20 cellular contexts compared by ENCODE assay signal in the genomic region with DNA sequence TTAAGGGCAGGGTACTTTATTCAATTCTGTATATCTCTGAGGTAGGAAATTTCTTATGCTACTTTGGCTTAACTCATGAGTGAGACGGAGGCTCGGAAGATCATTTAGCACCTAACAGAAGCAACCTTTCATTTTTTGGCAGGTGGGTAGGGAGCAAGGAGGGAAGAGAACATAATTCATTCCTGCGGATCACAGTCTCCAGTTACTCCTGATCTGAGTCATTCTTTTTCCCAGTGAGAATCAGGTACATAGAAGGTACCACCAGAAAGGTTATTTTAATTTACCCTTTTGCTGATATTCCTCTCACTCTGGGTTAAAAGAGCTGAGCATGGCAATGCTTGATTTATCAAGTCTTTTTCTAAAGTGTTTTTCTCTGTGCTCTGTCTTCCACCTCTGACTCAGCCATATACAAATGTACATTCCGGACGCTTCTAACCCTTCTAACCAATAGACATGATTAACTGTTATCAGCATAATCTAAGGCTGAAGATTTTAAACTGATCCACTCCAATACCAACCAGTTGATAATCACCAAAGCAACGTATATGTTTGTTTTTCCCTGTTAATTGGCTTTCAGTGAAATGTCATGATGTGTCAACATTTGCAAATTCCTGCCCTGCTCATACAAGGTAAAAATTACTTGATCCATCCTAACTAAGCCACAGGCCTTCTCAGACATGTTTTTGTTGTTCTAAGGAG.
A peak's percentile ranks its signal among the peaks of the same experiment; 100 is the strongest.
DNase-seq lines count a peak whose midpoint lies in the region; ATAC-seq, FAIRE-seq and TF ChIP-seq lines count a peak whose summit lies in the region.
"Had no signal": no experiment of that assay in that cellular context is flagged by ENCODE, and none has a peak within 500 bp of the region (broad histone marks: within the 10 kb centered on the region; RNA-seq: fewer than 3 reads in every experiment).

No MANE protein-coding gene starts in this region.

- no peak overlapping the region for H3K4me3 ChIP-seq in AG10803 (ENCODE audit: low read length)
- H3K4me3 ChIP-seq in IMR-90 (ENCODE audit: insufficient read depth, low read depth, low read length): no peak overlapping the region
- no peak overlapping the region for H3K4me3 ChIP-seq in bronchial epithelial cell (ENCODE audit: low read depth, low read length)
- H3K4me3 ChIP-seq in mesendoderm (ENCODE audit: low read length): no peak overlapping the region
- H3K4me3 ChIP-seq in right lobe of liver: no peak overlapping the region
- H3K4me3 ChIP-seq: A549, SJSA1 had no signal

- no peak overlapping the region for H4K91ac ChIP-seq in IMR-90 (ENCODE audit: insufficient read depth, low read depth, low read length)

- CTCF ChIA-PET in IMR-90 (lab: Yijun Ruan, JAX): no interaction called here

- H3K27me3 ChIP-seq in IMR-90 (ENCODE audit: control insufficient read depth, insufficient read depth, low read length) (no peaks in the 10 kb centered on the region), bronchial epithelial cell (ENCODE audit: control insufficient read depth, insufficient read depth, low read length) (no peaks in the 10 kb centered on the region), mesendoderm (ENCODE audit: insufficient read depth, low read length, poor library complexity) (no peaks in the 10 kb centered on the region), right lobe of liver (no peaks in the 10 kb centered on the region)
- H3K27me3 ChIP-seq: SJSA1 had no signal

- H3K9me3 ChIP-seq in IMR-90 (ENCODE audit: control insufficient read depth, insufficient read depth, low read length) (no peaks in the 10 kb centered on the region; the same call in 1 of the 2 replicates), right lobe of liver (no peaks in the 10 kb centered on the region)
- H3K9me3 ChIP-seq: SJSA1 had no signal

- BruUV-seq in IMR-90 (replicated peaks; lab: Mats Ljungman, UMichigan): no TSS peak

- H4K5ac ChIP-seq in IMR-90 (ENCODE audit: low read depth, low read length): no peak overlapping the region
- H4K5ac ChIP-seq in mesendoderm (ENCODE audit: low read length): no peak overlapping the region

- H2BK20ac ChIP-seq in IMR-90 (ENCODE audit: low read depth, low read length): no peak overlapping the region

- no peak overlapping the region for H3K14ac ChIP-seq in IMR-90 (replicated peaks; ENCODE audit: low read depth, low read length)

- H3K9me1 ChIP-seq in IMR-90 (ENCODE audit: insufficient read depth, low read length): no peaks in the 10 kb centered on the region

- ATAC-seq in IMR-90 (ENCODE audit: low read depth) (peak; percentile 49), right lobe of liver (no peak)
- ATAC-seq: A549, PC-3 had no signal

- H4K8ac ChIP-seq in IMR-90 (ENCODE audit: low read depth in 2 of 2, low read length in 2 of 2): no peak overlapping the region
- H4K8ac ChIP-seq in mesendoderm (ENCODE audit: low read depth, low read length): peak overlapping the region; percentile 28

- H3K23ac ChIP-seq in IMR-90 (ENCODE audit: low read depth, low read length): peak overlapping the region; percentile 10; the same call in 1 of the 2 replicates
- no peak overlapping the region for H3K23ac ChIP-seq in mesendoderm (ENCODE audit: low read length)

- H2AK9ac ChIP-seq in IMR-90 (replicated peaks; ENCODE audit: low read depth, low read length, poor library complexity): no peak overlapping the region

- no peak for FAIRE-seq in bronchial epithelial cell (lab: Jason Lieb, UNC)
- FAIRE-seq: A549, G401.6 had no signal

- peak; percentile 12 for DNase-seq in AG10803 (ENCODE audit: low read depth)
- DNase-seq in IMR-90: peak; percentile 10
- peak; percentile 54 for DNase-seq in bronchial epithelial cell (ENCODE audit: low read depth)
- peak; percentile 28 for DNase-seq in mesendoderm
- no peak for DNase-seq in NCI-H1105 treated with DMSO at 0.1 percent for 48 hours (lab: John Stamatoyannopoulos, UW)
- no peak for DNase-seq in right lobe of liver
- no peak for DNase-seq in DMS153 treated with DMSO at 0.1 percent for 48 hours (lab: John Stamatoyannopoulos, UW; ENCODE audit: unreplicated experiment)
- DNase-seq in GM20000 (ENCODE audit: low spot score): no peak
- DNase-seq: DMS153, GOT3, Kasumi-1, NCI-H1105, NCI-H187, NCI-H446, NCI-H748 treated with DMSO at 0.1 percent for 48 hours, PC-3 had no signal

- H3K56ac ChIP-seq in IMR-90 (ENCODE audit: extremely low read depth, insufficient read depth, low read length) (no peak overlapping the region), mesendoderm (ENCODE audit: low read length) (no peak overlapping the region)

- TF ChIP-seq CTCF in AG10803 (conservative IDR thresholded peaks at IDR 0.05; ENCODE audit: low read length) (no peak), IMR-90 (conservative IDR thresholded peaks at IDR 0.05; ENCODE audit: low read depth, low read length) (no peak), bronchial epithelial cell (IDR thresholded peaks at IDR 0.05; ENCODE audit: insufficient read depth, low read length, severe bottlenecking) (no peak), right lobe of liver (IDR thresholded peaks at IDR 0.05) (no peak), GM20000 (IDR thresholded peaks at IDR 0.05; ENCODE audit: extremely low read depth, missing control alignments) (no peak)

- H3K27ac ChIP-seq in IMR-90 (ENCODE audit: insufficient read depth, low read length): no peak overlapping the region
- H3K27ac ChIP-seq in mesendoderm (ENCODE audit: low read depth, low read length): no peak overlapping the region
- no peak overlapping the region for H3K27ac ChIP-seq in right lobe of liver
- H3K27ac ChIP-seq: A549, C4-2B, SJSA1 had no signal

- POLR2A ChIA-PET in IMR-90 (lab: Charles Lee; ENCODE audit: unreplicated experiment): no interaction called here

- H3K18ac ChIP-seq in IMR-90 (ENCODE audit: low read depth, low read length) (no peak overlapping the region), mesendoderm (ENCODE audit: low read length) (peak overlapping the region; percentile 51)

- H2BK5ac ChIP-seq in IMR-90 (ENCODE audit: low read depth, low read length, poor library complexity, severe bottlenecking) (no peak overlapping the region), mesendoderm (ENCODE audit: low read length) (no peak overlapping the region)

- H3K4me1 ChIP-seq in IMR-90 (ENCODE audit: control insufficient read depth, insufficient read depth, low read length) (no peaks in the 10 kb centered on the region), mesendoderm (ENCODE audit: control insufficient read depth, low read depth, low read length) (no peaks in the 10 kb centered on the region), right lobe of liver (no peaks in the 10 kb centered on the region)
- H3K4me1 ChIP-seq: A549, SJSA1 had no signal

- intact Hi-C loops in IMR-90 (cut with micrococcal nuclease) (loop anchor here (10.0 kb wide), 2 partner anchors 415 to 775 kb away; no protein-coding TSS in a partner anchor), right lobe of liver (cut with DNase I) (no loop called here)

- H3K79me2 ChIP-seq in mesendoderm (ENCODE audit: control insufficient read depth, insufficient read depth, low read length): no peaks in the 10 kb centered on the region

- no peak overlapping the region for H2AFZ ChIP-seq in IMR-90 (replicated peaks; ENCODE audit: low read length, poor library complexity)

- in situ Hi-C loops in IMR-90 (cut with MboI; ENCODE audit: low sequenced_read_pairs): loop anchor here (25.0 kb wide), 1 partner anchor 1167 kb away; no protein-coding TSS in a partner anchor

- no CpG with 5 or more reads among the region's 6 CpGs for WGBS in IMR-90 (ENCODE audit: extremely low coverage in 2 of 2, insufficient read length in 1 of 2), 2 experiments
- no CpG with 5 or more reads among the region's 6 CpGs for WGBS in mesendoderm (ENCODE audit: extremely low coverage, insufficient coverage, low lambda C conversion rate)
- 64% methylated on average over 6 of the region's 6 CpGs for WGBS in right lobe of liver (ENCODE audit: insufficient coverage, low coverage, low lambda C conversion rate, missing lambda C conversion rate)

- no peaks in the 10 kb centered on the region for H4K20me1 ChIP-seq in IMR-90 (ENCODE audit: insufficient read depth, low read length)

- H3K4me2 ChIP-seq in IMR-90 (ENCODE audit: low read depth, low read length) (no peak overlapping the region), mesendoderm (ENCODE audit: low read length) (no peak overlapping the region)
- H3K4me2 ChIP-seq: A549 had no signal

- no peak overlapping the region; the same call in 2 of the 3 replicates for H2BK15ac ChIP-seq in IMR-90 (ENCODE audit: low read depth, low read length)
- H2BK15ac ChIP-seq in mesendoderm (replicated peaks; ENCODE audit: low read depth): no peak overlapping the region

- H2AK5ac ChIP-seq in IMR-90 (ENCODE audit: low read depth, low read length): no peak overlapping the region
- no peak overlapping the region for H2AK5ac ChIP-seq in mesendoderm (ENCODE audit: low read length)

- dilution Hi-C loops in IMR-90 (cut with HindIII; ENCODE audit: low sequenced_read_pairs, unreplicated experiment): no loop called here

- TF ChIP-seq RAD21 in IMR-90 (IDR thresholded peaks at IDR 0.05; ENCODE audit: low read length): no peak

- TF ChIP-seq POLR2A in IMR-90 (IDR thresholded peaks at IDR 0.05; ENCODE audit: low read depth, low read length) (no peak), right lobe of liver (IDR thresholded peaks at IDR 0.05) (no peak)

- no peaks in the 10 kb centered on the region for H3K79me1 ChIP-seq in IMR-90 (ENCODE audit: low read depth in 1 of 2, low read length in 2 of 2)
- no peaks in the 10 kb centered on the region for H3K79me1 ChIP-seq in mesendoderm (ENCODE audit: low read length)

- H2BK120ac ChIP-seq in IMR-90 (ENCODE audit: low read depth, low read length) (no peak overlapping the region), mesendoderm (ENCODE audit: low read depth, low read length) (no peak overlapping the region)

- no peaks in the 10 kb centered on the region for H3K36me3 ChIP-seq in IMR-90 (ENCODE audit: control insufficient read depth, insufficient read depth, low read length)
- no peaks in the 10 kb centered on the region for H3K36me3 ChIP-seq in bronchial epithelial cell (ENCODE audit: control insufficient read depth, insufficient read depth, low read length)
- H3K36me3 ChIP-seq in mesendoderm (ENCODE audit: control insufficient read depth, insufficient read depth, low read length): no peaks in the 10 kb centered on the region
- no peaks in the 10 kb centered on the region for H3K36me3 ChIP-seq in right lobe of liver
- H3K36me3 ChIP-seq: SJSA1 had no signal

- H3K9ac ChIP-seq in IMR-90 (ENCODE audit: low read depth, low read length) (no peak overlapping the region), mesendoderm (ENCODE audit: low read length) (no peak overlapping the region)

- no peak overlapping the region for H3K4ac ChIP-seq in IMR-90 (ENCODE audit: low read depth, low read length)
- H3K4ac ChIP-seq in mesendoderm (ENCODE audit: low read depth, low read length): no peak overlapping the region

TF ChIP-seq in IMR-90, 13 proteins besides CTCF, POLR2A, EP300 and RAD21 (continues in another document):
- TF ChIP-seq SMC3 (IDR thresholded peaks at IDR 0.05; ENCODE audit: low read depth, low read length) (no peak), MAZ (IDR thresholded peaks at IDR 0.05; ENCODE audit: borderline replicate concordance, low read depth, low read length) (no peak), BHLHE40 (IDR thresholded peaks at IDR 0.05; ENCODE audit: low read depth, low read length) (no peak), RFX5 (IDR thresholded peaks at IDR 0.05; ENCODE audit: low read depth, low read length) (no peak), MXI1 (IDR thresholded peaks at IDR 0.05; ENCODE audit: borderline replicate concordance, low read depth, low read length) (no peak)

Comparison
In these comparisons a context has a peak if more than half of its experiments do, and no peak if none do; other contexts are left out.
1. DNase-seq: peak in AG10803 (single experiment), IMR-90 (single experiment), bronchial epithelial cell (single experiment) and mesendoderm (single experiment); none in NCI-H1105 treated with DMSO at 0.1 percent for 48 hours (single experiment), right lobe of liver (0 of 3), DMS153 treated with DMSO at 0.1 percent for 48 hours (single experiment) and GM20000 (single experiment).